In genomic region chr6:3250278-3250677, GRCh38 we compare ENCODE assay signal across 27 cellular contexts. TPM values are rescaled to one million over a fixed set of nuclear protein-coding genes. Genes with fewer than 3 reads are reported as not detected.
A peak's percentile ranks its signal among the peaks of the same experiment; 100 is the strongest.
DNase-seq lines count a peak whose midpoint lies in the region; ATAC-seq and TF ChIP-seq lines count a peak whose summit lies in the region.
"Had no signal": no experiment of that assay in that cellular context is flagged by ENCODE, and none has a peak within 500 bp of the region (broad histone marks: within the 10 kb centered on the region; RNA-seq: fewer than 3 reads in every experiment).

No MANE protein-coding gene starts in this region.

- ATAC-seq in GM19467 (IDR thresholded peaks at IDR 0.05; ENCODE audit: unreplicated experiment), result no peak
- no peak for ATAC-seq in HG03460 (IDR thresholded peaks at IDR 0.05; ENCODE audit: unreplicated experiment)
- ATAC-seq in gastrocnemius medialis, result no peak
- ATAC-seq: activated CD8-positive, alpha-beta T cell treated with anti-CD3 and anti-CD28 coated beads for 36 hours; activated T-helper 17 cell treated with anti-CD3 and anti-CD28 coated beads, Interleukin-2, amount 50 U/mL, for 72 hours; GM23338; sciatic nerve had no signal

- no peak for TF ChIP-seq CTCF in gastrocnemius medialis (IDR thresholded peaks at IDR 0.05 in 4 of 5, conservative IDR thresholded peaks at IDR 0.05 in 1 of 5)

- peaks cover 7 to 32% (median 26%) of the 10 kb centered on the region in 3 donors for H3K27me3 ChIP-seq in gastrocnemius medialis

- in situ Hi-C loops in gastrocnemius medialis (cut with MboI; ENCODE audit: low sequenced_read_pairs in 4 of 4), result loop anchor here (5.0 to 25.0 kb wide), 4 partner anchors 123 to 762 kb away; partner anchors contain the start of gene NQO2 (in 1 of the 4)

- DNase-seq in NCI-H2107 treated with DMSO at 0.1 percent for 48 hours (lab: John Stamatoyannopoulos, UW; ENCODE audit: unreplicated experiment), result peak; percentile 62
- no peak for DNase-seq in NCI-H2107 (lab: John Stamatoyannopoulos, UW)
- peak; percentile 17 for DNase-seq in astrocyte of the hippocampus (ENCODE audit: low read depth, low spot score)
- peak; percentile 59 for DNase-seq in globus pallidus (ENCODE audit: low spot score)
- peak; percentile 65 for DNase-seq in pons (ENCODE audit: low spot score)
- DNase-seq in gastrocnemius medialis, result no peak
- DNase-seq: activated CD8-positive, alpha-beta T cell treated with anti-CD3 and anti-CD28 coated beads for 36 hours; activated naive CD4-positive, alpha-beta T cell treated with anti-CD3 and anti-CD28 coated beads, Interleukin-2, amount 50 U/mL, for 16 hours; CD4-positive, alpha-beta T cell; cerebellar nuclear complex; islet precursor cell; Kasumi-1; MV-4-11; NCI-H146; NCI-H526; nephron progenitor cell; posterior cingulate gyrus; stimulated activated CD4-positive, alpha-beta T cell treated with anti-CD3 and anti-CD28 coated beads, Interleukin-15, amount 100 ng/mL, for 24 hours; stimulated activated naive CD4-positive, alpha-beta T cell treated with Interleukin-2 at 50 U/mL for 16 hours; T-helper 2 cell had no signal

- H3K36me3 ChIP-seq in gastrocnemius medialis, result no peaks in the 10 kb centered on the region

- TF ChIP-seq POLR2A in gastrocnemius medialis (IDR thresholded peaks at IDR 0.05), result no peak

- intact Hi-C loops in gastrocnemius medialis (cut with DNase I; ENCODE audit: low total_unique reads), result loop anchor here (2.0 kb wide), 1 partner anchor 91 kb away; no protein-coding TSS in a partner anchor

- no peak overlapping the region for H3K4me3 ChIP-seq in gastrocnemius medialis
- H3K4me3 ChIP-seq: GM23338, SK-N-MC had no signal

- no peak overlapping the region for H3K27ac ChIP-seq in gastrocnemius medialis
- H3K27ac ChIP-seq: HL-60, SK-N-MC had no signal

- peaks cover 8 to 13% of the 10 kb centered on the region in 2 donors for H3K4me1 ChIP-seq in gastrocnemius medialis

- no peaks in the 10 kb centered on the region for H3K9me3 ChIP-seq in gastrocnemius medialis

RNA-seq across cellular contexts. Expression of gene PSMG4, which starts 8.5 kb away (rescaled TPM):
- total RNA-seq in gastrocnemius medialis, result 10 to 100 TPM; 16.4 to 27.6 (median 22.0) TPM

RNA-seq across cellular contexts. Expression of gene TUBB2B, which starts 22.8 kb away (rescaled TPM):
- total RNA-seq in gastrocnemius medialis, result 1 to 10 TPM; 1.5 to 3.5 (median 1.9) TPM
- total RNA-seq: CD4-positive, alpha-beta T cell had no signal

Comparison
In these comparisons a context has a peak if more than half of its experiments do, and no peak if none do; other contexts are left out.
1. DNase-seq: peak in NCI-H2107 treated with DMSO at 0.1 percent for 48 hours (single experiment), astrocyte of the hippocampus (single experiment), globus pallidus (single experiment) and pons (single experiment); none in NCI-H2107 (single experiment) and gastrocnemius medialis (0 of 2).